17 cellular contexts compared by ENCODE assay signal in the genomic region with DNA sequence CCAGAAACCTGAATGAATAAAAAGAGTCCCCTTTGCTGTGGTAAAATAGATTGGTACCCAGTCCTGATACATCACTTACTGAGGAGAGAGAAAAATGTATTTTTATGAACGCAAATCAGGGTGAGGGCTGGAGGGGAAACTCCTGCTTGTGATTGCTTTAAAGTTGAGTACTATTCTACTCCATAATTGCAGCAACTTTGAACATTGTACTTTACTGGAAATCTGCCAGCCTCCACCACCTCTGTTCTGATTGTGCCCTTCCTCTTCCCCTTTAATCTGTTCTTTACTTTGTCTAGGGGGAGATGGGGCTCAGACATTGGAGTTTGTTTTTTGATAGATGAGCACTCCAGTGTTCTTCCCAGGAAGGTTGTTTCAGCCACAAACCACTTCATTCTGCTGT.
DNase-seq lines count a peak whose midpoint lies in the region; ATAC-seq, FAIRE-seq and TF ChIP-seq lines count a peak whose summit lies in the region.
"Had no signal": no experiment of that assay in that cellular context is flagged by ENCODE, and none has a peak within 500 bp of the region (broad histone marks: within the 10 kb centered on the region; RNA-seq: fewer than 3 reads in every experiment).

No MANE protein-coding gene starts in this region.

- TF ChIP-seq CTCF in Calu3 (IDR thresholded peaks at IDR 0.05; ENCODE audit: unreplicated experiment): no peak
- TF ChIP-seq CTCF in GM23338 (conservative IDR thresholded peaks at IDR 0.05; ENCODE audit: low read depth in 2 of 2): no peak
- no peak for TF ChIP-seq CTCF in astrocyte (IDR thresholded peaks at IDR 0.05; ENCODE audit: insufficient read depth, low read depth, low read length)
- no peak for TF ChIP-seq CTCF in body of pancreas (IDR thresholded peaks at IDR 0.05)

- peak overlapping the region; percentile 12 for H3K4me3 Mint-ChIP-seq in Calu3 (ENCODE audit: low read depth, unreplicated experiment)
- no peak overlapping the region for H3K4me3 Mint-ChIP-seq in GM23338
- H3K4me3 Mint-ChIP-seq in astrocyte (ENCODE audit: unreplicated experiment): no peak overlapping the region
- H3K4me3 Mint-ChIP-seq: CD4-positive, alpha-beta memory T cell; H9 had no signal

- H3K9me3 Mint-ChIP-seq in Calu3 (ENCODE audit: low read depth, unreplicated experiment): no peaks in the 10 kb centered on the region
- H3K9me3 Mint-ChIP-seq in GM23338: no peaks in the 10 kb centered on the region
- H3K9me3 Mint-ChIP-seq in astrocyte (ENCODE audit: unreplicated experiment): no peaks in the 10 kb centered on the region
- H3K9me3 Mint-ChIP-seq: H9 had no signal

- BruUV-seq in Calu3 (replicated peaks; lab: Mats Ljungman, UMichigan): no TSS peak

- 7 to 54% (median 34%) methylated on average over 1 of the region's 1 CpG for WGBS in small intestine, 3 donors
- 64 to 69% methylated on average over 1 of the region's 1 CpG for WGBS in body of pancreas, 2 donors

- no peaks in the 10 kb centered on the region for H3K36me3 ChIP-seq in GM23338 (ENCODE audit: insufficient read depth)
- no peaks in the 10 kb centered on the region for H3K36me3 ChIP-seq in astrocyte (ENCODE audit: insufficient read depth, low read length)
- no peaks in the 10 kb centered on the region for H3K36me3 ChIP-seq in small intestine (ENCODE audit: control insufficient read depth in 2 of 2, insufficient read depth in 2 of 2, low read length in 2 of 2)
- H3K36me3 ChIP-seq in body of pancreas (replicated peaks in 1 of 2; ENCODE audit: insufficient read depth in 1 of 2, low read depth in 2 of 2): no peaks in the 10 kb centered on the region

- no peaks in the 10 kb centered on the region for H3K36me3 Mint-ChIP-seq in Calu3 (ENCODE audit: insufficient read depth, unreplicated experiment)
- no peaks in the 10 kb centered on the region for H3K36me3 Mint-ChIP-seq in GM23338 (ENCODE audit: low read depth)
- no peaks in the 10 kb centered on the region for H3K36me3 Mint-ChIP-seq in astrocyte (ENCODE audit: low read depth, unreplicated experiment)
- H3K36me3 Mint-ChIP-seq: CD4-positive, alpha-beta memory T cell had no signal

- H3K27ac ChIP-seq in GM23338 (ENCODE audit: low read depth) (no peak overlapping the region), astrocyte (ENCODE audit: low read depth, low read length) (no peak overlapping the region), small intestine (ENCODE audit: low read depth in 1 of 2, low read length in 1 of 2) (no peak overlapping the region), body of pancreas (no peak overlapping the region)
- H3K27ac ChIP-seq: GM23248 had no signal

- peaks cover 12% of the 10 kb centered on the region for H3K4me1 Mint-ChIP-seq in Calu3 (ENCODE audit: low read depth, unreplicated experiment)
- H3K4me1 Mint-ChIP-seq in GM23338: peaks cover 5% of the 10 kb centered on the region; the same call in 1 of the 3 replicates
- peaks cover 17% of the 10 kb centered on the region for H3K4me1 Mint-ChIP-seq in astrocyte (ENCODE audit: low read depth, unreplicated experiment)
- H3K4me1 Mint-ChIP-seq: CD4-positive, alpha-beta memory T cell had no signal

- no peak for ATAC-seq in GM23338
- no peak for ATAC-seq in Right ventricle myocardium superior (ENCODE audit: poor library complexity)
- no peak for ATAC-seq in GM19328 (IDR thresholded peaks at IDR 0.05; ENCODE audit: unreplicated experiment)
- ATAC-seq in body of pancreas: no peak
- ATAC-seq: HCT116 had no signal

- H3F3A ChIP-seq in GM23338 (replicated peaks; ENCODE audit: low read depth): no peaks in the 10 kb centered on the region

- H3K27me3 ChIP-seq in GM23338 (ENCODE audit: insufficient read depth) (no peaks in the 10 kb centered on the region), astrocyte (ENCODE audit: insufficient read depth, low read length) (no peaks in the 10 kb centered on the region), small intestine (ENCODE audit: control insufficient read depth in 2 of 2, insufficient read depth in 2 of 2, low read length in 2 of 2) (no peaks in the 10 kb centered on the region), body of pancreas (no peaks in the 10 kb centered on the region)

- CTCF ChIA-PET in Calu3 (lab: Charles Lee): interaction anchor here (1.0 kb wide), 1 partner anchor 12 kb away, joined by 4 read pairs; no protein-coding TSS in a partner anchor

- intact Hi-C loops in Calu3 (cut with micrococcal nuclease; ENCODE audit: unreplicated experiment): loop anchor here (5.0 kb wide), 1 partner anchor 156 kb away; no protein-coding TSS in a partner anchor
- intact Hi-C loops in Right ventricle myocardium superior (cut with DNase I): no loop called here
- intact Hi-C loops in body of pancreas (cut with DNase I): no loop called here

- H3K4me2 ChIP-seq in GM23338 (no peak overlapping the region), astrocyte (ENCODE audit: low read length) (peak overlapping the region; percentile 47)

- H3K9me2 ChIP-seq in GM23338 (ENCODE audit: insufficient read depth): peaks cover 9% of the 10 kb centered on the region; the same call in 1 of the 2 replicates

- FAIRE-seq in astrocyte (lab: Jason Lieb, UNC) (no peak), small intestine (lab: Jason Lieb, UNC) (no peak)
- FAIRE-seq: G401.6, GM12892 had no signal

- no peak for TF ChIP-seq POLR2A in body of pancreas (IDR thresholded peaks at IDR 0.05)

- no peaks in the 10 kb centered on the region for H3K27me3 Mint-ChIP-seq in Calu3 (ENCODE audit: unreplicated experiment)
- no peaks in the 10 kb centered on the region for H3K27me3 Mint-ChIP-seq in GM23338 (ENCODE audit: insufficient read depth, low read depth, poor library complexity)
- no peaks in the 10 kb centered on the region for H3K27me3 Mint-ChIP-seq in astrocyte (ENCODE audit: low read depth, unreplicated experiment)

- H3K4me1 ChIP-seq in GM23338 (ENCODE audit: insufficient read depth): no peaks in the 10 kb centered on the region
- H3K4me1 ChIP-seq in astrocyte (ENCODE audit: insufficient read depth, low read length): peaks cover 3% of the 10 kb centered on the region
- no peaks in the 10 kb centered on the region for H3K4me1 ChIP-seq in small intestine (ENCODE audit: control insufficient read depth in 2 of 2, insufficient read depth in 1 of 2, low read depth in 1 of 2, low read length in 1 of 2)
- no peaks in the 10 kb centered on the region for H3K4me1 ChIP-seq in body of pancreas

- DNase-seq in Calu3: peak; percentile 7
- DNase-seq in GM23338 (ENCODE audit: low spot score): no peak
- no peak for DNase-seq in astrocyte (ENCODE audit: low read depth)
- peak; percentile 67 for DNase-seq in small intestine
- no peak for DNase-seq in Right ventricle myocardium superior
- no peak for DNase-seq in body of pancreas
- DNase-seq: C1 segment of cervical spinal cord; CD4-positive, alpha-beta memory T cell; COR-L47; DMS153; DND-41; GM23248; H9 had no signal

- no peaks in the 10 kb centered on the region for H4K20me1 ChIP-seq in GM23338 (replicated peaks; ENCODE audit: insufficient read depth)
- no peaks in the 10 kb centered on the region for H4K20me1 ChIP-seq in astrocyte (ENCODE audit: insufficient read depth, low read length)

- H3K9me3 ChIP-seq in astrocyte (ENCODE audit: insufficient read depth, low read depth, low read length) (no peaks in the 10 kb centered on the region), small intestine (ENCODE audit: control insufficient read depth, low read depth) (no peaks in the 10 kb centered on the region), body of pancreas (no peaks in the 10 kb centered on the region)

- no peak overlapping the region for H3K9ac ChIP-seq in astrocyte (ENCODE audit: low read length)
- H3K9ac ChIP-seq: GM23248 had no signal

- 0 out of 2 replicates have a peak overlapping the region, but pooled peaks have one; percentile 14 for H2AFZ ChIP-seq in GM23338
- no peak overlapping the region for H2AFZ ChIP-seq in astrocyte (ENCODE audit: low read depth, low read length)
- H2AFZ ChIP-seq: GM23248 had no signal

- H3K27ac Mint-ChIP-seq in Calu3 (ENCODE audit: unreplicated experiment) (peak overlapping the region; percentile 91), GM23338 (no peak overlapping the region), astrocyte (ENCODE audit: unreplicated experiment) (peak overlapping the region; percentile 84)
- H3K27ac Mint-ChIP-seq: CD4-positive, alpha-beta memory T cell had no signal

- H3K79me2 ChIP-seq in GM23338 (replicated peaks; ENCODE audit: insufficient read depth) (no peaks in the 10 kb centered on the region), astrocyte (ENCODE audit: insufficient read depth, low read length) (no peaks in the 10 kb centered on the region)

- H3K4me3 ChIP-seq in GM23338 (no peak overlapping the region), astrocyte (ENCODE audit: insufficient read depth, low read depth, low read length) (no peak overlapping the region), small intestine (ENCODE audit: low read depth in 1 of 2, low read length in 2 of 2) (no peak overlapping the region), body of pancreas (no peak overlapping the region)
- H3K4me3 ChIP-seq: GM23248 had no signal

TF ChIP-seq in GM23338, 12 proteins besides CTCF, POLR2A, EP300 and RAD21:
- TF ChIP-seq REST (IDR thresholded peaks at IDR 0.05; ENCODE audit: unreplicated experiment): no peak

Comparison
In these comparisons a context has a peak if more than half of its experiments do, and no peak if none do; other contexts are left out.
1. DNase-seq: peak in Calu3 (single experiment) and small intestine (single experiment); none in GM23338 (single experiment), astrocyte (single experiment), Right ventricle myocardium superior (single experiment) and body of pancreas (0 of 4).